ENCODE assay signal across 8 cellular contexts in genomic region chr17:72976971-72977767, GRCh38.
DNase-seq lines count a peak whose midpoint lies in the region; ATAC-seq and TF ChIP-seq lines count a peak whose summit lies in the region.

No MANE protein-coding gene starts in this region.

- peak overlapping the region; percentile 11 for H3K18ac ChIP-seq in neuronal stem cell (ENCODE audit: low read length)

- in situ Hi-C loops in Panc1 (cut with HindIII; ENCODE audit: low pct_unique_long_range_greater_than_20kb, low sequenced_read_pairs) = loop anchor here (10.0 kb wide), 1 partner anchor 308 kb away; no protein-coding TSS in a partner anchor

- no peak overlapping the region for H3K14ac ChIP-seq in neuronal stem cell (ENCODE audit: low read length)

- no peak overlapping the region for H2BK12ac ChIP-seq in neuronal stem cell (ENCODE audit: low read length)

- H3K4me1 ChIP-seq in Panc1 (ENCODE audit: control insufficient read depth, insufficient read depth, low read length) (peaks cover 29% of the 10 kb centered on the region), neuronal stem cell (ENCODE audit: control insufficient read depth in 2 of 2, insufficient read depth in 1 of 2, low read depth in 1 of 2, low read length in 2 of 2) (no peaks in the 10 kb centered on the region)

- peak overlapping the region; percentile 83 for H3K27ac ChIP-seq in Panc1 (ENCODE audit: low read length)
- no peak overlapping the region for H3K27ac ChIP-seq in neuronal stem cell (replicated peaks; ENCODE audit: low read length)

- no peak overlapping the region for H2AK5ac ChIP-seq in neuronal stem cell (ENCODE audit: low read depth, low read length)

- H3K79me1 ChIP-seq in neuronal stem cell (ENCODE audit: low read depth, low read length) = no peaks in the 10 kb centered on the region

- no peak overlapping the region for H3K4me2 ChIP-seq in neuronal stem cell (ENCODE audit: insufficient read depth, low read length, poor library complexity, severe bottlenecking)

- H3K4me3 ChIP-seq in Panc1 (ENCODE audit: low read depth in 2 of 2, low read length in 2 of 2) (peak overlapping the region; percentile 3 to 27; a peak in 3 of 4 replicates), neuronal stem cell (ENCODE audit: low read length in 2 of 2) (no peak overlapping the region)

- H2BK120ac ChIP-seq in neuronal stem cell (ENCODE audit: low read depth, low read length) = no peak overlapping the region

- intact Hi-C loops in Panc1 (cut with micrococcal nuclease; ENCODE audit: unreplicated experiment) = no loop called here

- no peak overlapping the region for H3K9ac ChIP-seq in neuronal stem cell (ENCODE audit: low read depth, low read length, poor library complexity)

- CTCF ChIA-PET in Panc1 (lab: Charles Lee) = interaction anchor here (0.6 kb wide), 1 partner anchor 121 kb away, joined by 3 read pairs; no protein-coding TSS in a partner anchor

- H2BK5ac ChIP-seq in neuronal stem cell (ENCODE audit: low read length) = no peak overlapping the region

- H3K27me3 ChIP-seq in Panc1 (ENCODE audit: control insufficient read depth, insufficient read depth, low read length) (no peaks in the 10 kb centered on the region), neuronal stem cell (ENCODE audit: control insufficient read depth in 3 of 3, insufficient read depth in 3 of 3, low read depth in 1 of 3, low read length in 3 of 3) (no peaks in the 10 kb centered on the region)

- no peak overlapping the region for H2BK15ac ChIP-seq in neuronal stem cell (ENCODE audit: low read length)

- H3K9me3 ChIP-seq in Panc1 (ENCODE audit: control insufficient read depth, insufficient read depth, low read depth, low read length) = no peaks in the 10 kb centered on the region
- no peaks in the 10 kb centered on the region for H3K9me3 ChIP-seq in neuronal stem cell (replicated peaks in 1 of 2; ENCODE audit: control insufficient read depth in 2 of 2, insufficient read depth in 1 of 2, low read depth in 1 of 2, low read length in 2 of 2)

- H3K23ac ChIP-seq in neuronal stem cell (ENCODE audit: low read depth, low read length, poor library complexity) = no peak overlapping the region

- H4K91ac ChIP-seq in neuronal stem cell (ENCODE audit: low read depth, low read length, poor library complexity) = no peak overlapping the region

- H2AFZ ChIP-seq in neuronal stem cell (ENCODE audit: low read length) = peak overlapping the region; percentile 65

- BruUV-seq in Panc1 (replicated peaks; lab: Mats Ljungman, UMichigan) = no TSS peak

- H3K36me3 ChIP-seq in Panc1 (ENCODE audit: control insufficient read depth, insufficient read depth, low read length) (no peaks in the 10 kb centered on the region), neuronal stem cell (replicated peaks in 1 of 2; ENCODE audit: control insufficient read depth in 2 of 2, insufficient read depth in 2 of 2, low read length in 2 of 2) (no peaks in the 10 kb centered on the region)

- POLR2A ChIA-PET in Panc1 (lab: Charles Lee) = interaction anchor here (0.6 kb wide), 1 partner anchor 129 kb away, joined by 7 read pairs; no protein-coding TSS in a partner anchor

- no peak overlapping the region for H3K4ac ChIP-seq in neuronal stem cell (ENCODE audit: low read length)

- H4K8ac ChIP-seq in neuronal stem cell (ENCODE audit: low read depth, low read length) = no peak overlapping the region

- DNase-seq in Panc1 (ENCODE audit: low read depth, low spot score) (no peak), fibroblast of peridontal ligament (ENCODE audit: extremely low read depth) (peak; percentile 86), neuronal stem cell (ENCODE audit: low spot score) (no peak), 8988T (no peak), NCI-H2196 (lab: John Stamatoyannopoulos, UW; ENCODE audit: unreplicated experiment) (no peak), NCI-H146 treated with DMSO at 0.1 percent for 48 hours (lab: John Stamatoyannopoulos, UW; ENCODE audit: unreplicated experiment) (no peak)

- WGBS in neuronal stem cell (ENCODE audit: extremely low coverage in 2 of 2, insufficient read length in 2 of 2, insufficient replicate concordance in 1 of 2), 2 donors = no CpG with 5 or more reads among the region's 12 CpGs

- TF ChIP-seq CTCF in Panc1 (IDR thresholded peaks at IDR 0.05) = no peak

- ATAC-seq in GM19438 (IDR thresholded peaks at IDR 0.05; ENCODE audit: low read depth, unreplicated experiment) (peak; percentile 62), Panc1 (peak; percentile 73), HG03378 (IDR thresholded peaks at IDR 0.05; ENCODE audit: unreplicated experiment) (no peak)

Comparison
In these comparisons a context has a peak if more than half of its experiments do, and no peak if none do; other contexts are left out.
1. H3K4me3 ChIP-seq: peak in Panc1 (2 of 2); none in neuronal stem cell (0 of 2).